ENCODE assay signal across 8 cellular contexts in genomic region chr17:76969598-76970172, GRCh38.
DNase-seq lines count a peak whose midpoint lies in the region; ATAC-seq and TF ChIP-seq lines count a peak whose summit lies in the region.

No MANE protein-coding gene starts in this region.

- 3% methylated on average over 13 of the region's 13 CpGs for WGBS in right cardiac atrium

- no peak for TF ChIP-seq POLR2A in erythroblast (IDR thresholded peaks at IDR 0.05; ENCODE audit: low read length)

- peak overlapping the region; percentile 41 for H3K4me3 ChIP-seq in right cardiac atrium (ENCODE audit: low read length)
- H3K4me3 ChIP-seq in subcutaneous abdominal adipose tissue (ENCODE audit: low read depth in 1 of 5, low read length in 5 of 5): peak overlapping the region in 3 of 5 donors; percentile 19 to 40 (median 37)

- H3K27ac ChIP-seq in right cardiac atrium (ENCODE audit: low read length) (no peak overlapping the region), subcutaneous abdominal adipose tissue (ENCODE audit: low read depth, low read length) (no peak overlapping the region)

- no peaks in the 10 kb centered on the region for H3K9me3 ChIP-seq in right cardiac atrium (ENCODE audit: control insufficient read depth, low read length)
- H3K9me3 ChIP-seq in subcutaneous abdominal adipose tissue (ENCODE audit: control insufficient read depth in 5 of 5, low read length in 5 of 5): no peaks in the 10 kb centered on the region

- H3K27me3 ChIP-seq in right cardiac atrium (ENCODE audit: control insufficient read depth, insufficient read depth) (no peaks in the 10 kb centered on the region), subcutaneous abdominal adipose tissue (ENCODE audit: control insufficient read depth in 5 of 5, insufficient read depth in 4 of 5, low read length in 5 of 5) (peaks cover 18 to 43% (median 41%) of the 10 kb centered on the region in 5 donors)

- ATAC-seq in right cardiac atrium: peak; percentile 23 to 76
- no peak for ATAC-seq in HG03565 (IDR thresholded peaks at IDR 0.05; ENCODE audit: unreplicated experiment)
- ATAC-seq in HG02884 (IDR thresholded peaks at IDR 0.05; ENCODE audit: unreplicated experiment): no peak

- no peak overlapping the region for H3K9ac ChIP-seq in subcutaneous abdominal adipose tissue (ENCODE audit: low read length in 5 of 5)

- DNase-seq in activated gamma-delta T cell (lab: John Stamatoyannopoulos, UW) (peak; percentile 18), activated gamma-delta T cell treated with Interleukin-2 at 50 U/mL for 16 hours (no peak), SHP77 (lab: John Stamatoyannopoulos, UW) (peak; percentile 89 to 94), right cardiac atrium (no peak), erythroblast (lab: John Stamatoyannopoulos, UW) (no peak)

- intact Hi-C loops in right cardiac atrium (cut with DNase I): no loop called here

- H3K36me3 ChIP-seq in subcutaneous abdominal adipose tissue (ENCODE audit: control insufficient read depth in 5 of 5, insufficient read depth in 5 of 5, low read length in 5 of 5): no peaks in the 10 kb centered on the region

- H3K4me1 ChIP-seq in right cardiac atrium (ENCODE audit: control insufficient read depth, insufficient read depth, low read length) (no peaks in the 10 kb centered on the region), subcutaneous abdominal adipose tissue (ENCODE audit: control insufficient read depth in 5 of 5, insufficient read depth in 5 of 5, low read length in 5 of 5) (peaks cover 0 to 12% (median 11%) of the 10 kb centered on the region in 5 donors)

Comparison
In these comparisons a context has a peak if more than half of its experiments do, and no peak if none do; other contexts are left out.
1. DNase-seq: peak in activated gamma-delta T cell (single experiment) and SHP77 (2 of 2); none in activated gamma-delta T cell treated with Interleukin-2 at 50 U/mL for 16 hours (single experiment), right cardiac atrium (0 of 3) and erythroblast (0 of 2).
2. ATAC-seq: peak in right cardiac atrium (2 of 2); none in HG03565 (single experiment) and HG02884 (single experiment).